In genomic region chr7:2970907-2971306, GRCh38 we compare ENCODE assay signal across 23 cellular contexts.
"Had no signal": no experiment of that assay in that cellular context is flagged by ENCODE, and none has a peak within 500 bp of the region (broad histone marks: within the 10 kb centered on the region; RNA-seq: fewer than 3 reads in every experiment).

No MANE protein-coding gene starts in this region.

- H3K9me3 Mint-ChIP-seq: central memory CD8-positive, alpha-beta T cell had no signal

- DNase-seq: activated B cell treated with CpG ODN at 0.5 μM for 24 hours; activated CD4-positive, alpha-beta T cell treated with anti-CD3 and anti-CD28 coated beads for 1 hour; activated CD4-positive, alpha-beta T cell treated with anti-CD3 and anti-CD28 coated beads, Interleukin-2, amount 10 ng/mL, durations not matched to agents 24 days and 14 days; activated CD4-positive, alpha-beta T cell treated with anti-CD3 and anti-CD28 coated beads, Interleukin-2, amount 50 U/mL, for 48 hours; activated CD8-positive, alpha-beta memory T cell treated with anti-CD3 and anti-CD28 coated beads, Interleukin-2, amount 50 U/mL, for 4 hours; activated T-cell treated with anti-CD3 and anti-CD28 coated beads, Interleukin-2, amount 50 U/mL, for 1 hour; MG63; MV-4-11; NCI-H1092 treated with DMSO at 0.1 percent for 48 hours; NCI-H1417 treated with DMSO at 0.1 percent for 48 hours; NCI-H1694; NCI-H2029; NCI-H2107; NCI-H2171 treated with DMSO at 0.1 percent for 48 hours; NCI-H345; NCI-H510A; NCI-H526 treated with DMSO at 0.1 percent for 48 hours; NCI-H82; SIG-M5; T-helper 2 cell; T1000 had no signal

- H3K4me3 ChIP-seq: MG63 had no signal

- H3K27me3 ChIP-seq: MG63 had no signal

- H3K27ac Mint-ChIP-seq: activated naive CD4-positive, alpha-beta T cell treated with anti-CD3 and anti-CD28 coated beads, Interleukin-2, amount 50 U/mL, for 72 hours had no signal

- H3K27me3 Mint-ChIP-seq: activated B cell treated with CpG ODN at 0.5 μM for 24 hours; activated CD4-positive, alpha-beta T cell treated with anti-CD3 and anti-CD28 coated beads, Interleukin-2, amount 10 ng/mL, durations not matched to agents 24 days and 14 days; central memory CD8-positive, alpha-beta T cell had no signal

- H3K4me3 Mint-ChIP-seq: activated B cell treated with CpG ODN at 0.5 μM for 24 hours; activated CD4-positive, alpha-beta T cell treated with anti-CD3 and anti-CD28 coated beads, Interleukin-2, amount 10 ng/mL, durations not matched to agents 24 days and 14 days; central memory CD8-positive, alpha-beta T cell had no signal
